Comparison of ENCODE assay signal across 1 cellular context in the genomic region with DNA sequence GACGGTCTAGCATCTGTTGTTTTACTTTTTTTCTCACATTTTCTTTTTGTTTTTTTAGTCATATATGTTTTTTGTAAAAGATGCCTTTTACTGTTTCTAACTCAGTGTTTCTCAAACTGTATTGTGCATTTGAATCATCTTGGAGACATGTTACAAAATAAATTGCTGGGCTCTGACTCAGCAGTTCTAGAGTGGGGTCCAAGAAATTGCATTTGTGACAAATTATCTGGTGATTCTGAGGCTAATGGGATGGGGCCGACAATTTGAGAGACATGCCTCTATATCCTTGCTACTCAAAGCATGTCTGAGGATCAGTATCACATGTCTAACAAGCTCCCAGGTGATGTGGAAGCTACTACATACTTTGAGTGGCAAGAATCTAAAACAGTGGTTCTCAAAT.
A peak's percentile ranks its signal among the peaks of the same experiment; 100 is the strongest.
TF ChIP-seq lines count a peak whose summit lies in the region.

No MANE protein-coding gene starts in this region.

TF ChIP-seq in IMR-90, 13 proteins besides CTCF, POLR2A, EP300 and RAD21:
- no peak for TF ChIP-seq RCOR1 (IDR thresholded peaks at IDR 0.05; ENCODE audit: insufficient replicate concordance, low read length)
- TF ChIP-seq MAFK (IDR thresholded peaks at IDR 0.05; ENCODE audit: low read depth, low read length), result peak; percentile 38; the same call in 1 of the 2 replicates
- no peak for TF ChIP-seq MXI1 (IDR thresholded peaks at IDR 0.05; ENCODE audit: borderline replicate concordance, low read depth, low read length)
